8 cellular contexts compared by ENCODE assay signal in the genomic region with DNA sequence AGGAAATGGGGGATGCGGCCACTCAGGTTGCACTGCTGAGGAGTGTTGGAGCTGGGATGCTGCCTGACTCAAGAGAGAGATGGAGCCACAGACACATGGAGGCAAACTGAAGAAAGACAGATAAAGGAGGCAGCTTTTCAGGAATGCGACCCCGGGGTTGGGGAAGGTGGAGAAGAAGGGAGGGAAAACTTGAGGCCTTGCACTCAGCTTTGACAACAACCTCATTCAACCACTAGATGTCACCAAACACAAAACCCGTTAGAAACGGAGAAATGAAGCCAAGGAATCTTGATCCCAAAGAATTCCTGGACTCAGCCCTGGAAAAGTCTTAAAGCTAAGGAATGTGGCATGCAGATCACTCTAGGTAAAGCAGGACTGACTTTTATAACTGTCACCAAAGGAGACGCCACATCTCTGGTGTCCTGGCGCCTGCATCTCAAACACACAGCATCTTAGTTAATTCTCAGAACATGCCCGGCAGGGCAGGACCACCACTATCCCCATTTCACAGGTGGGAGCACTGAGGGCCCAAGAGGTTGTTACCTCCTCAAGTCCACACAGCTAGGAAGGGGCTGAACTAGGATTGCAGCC. TPM values are rescaled to one million over a fixed set of nuclear protein-coding genes. Genes with fewer than 3 reads are reported as not detected.
DNase-seq lines count a peak whose midpoint lies in the region; ATAC-seq and TF ChIP-seq lines count a peak whose summit lies in the region.

No MANE protein-coding gene starts in this region.

- TF ChIP-seq POLR2A in esophagus squamous epithelium (IDR thresholded peaks at IDR 0.05): no peak

- H3K9me2 ChIP-seq in PC-9 (ENCODE audit: insufficient read depth): no peaks in the 10 kb centered on the region

- peaks cover 9% of the 10 kb centered on the region for H3K9me3 Mint-ChIP-seq in nephron

- H3K4me2 ChIP-seq in PC-9: no peak overlapping the region

- H4K20me1 ChIP-seq in PC-9 (ENCODE audit: insufficient read depth): no peaks in the 10 kb centered on the region

- peaks cover 20% of the 10 kb centered on the region for H3F3A ChIP-seq in PC-9 (ENCODE audit: insufficient read depth, low read depth)

- no peak overlapping the region for H2AFZ ChIP-seq in PC-9

- TF ChIP-seq CTCF in A673 (conservative IDR thresholded peaks at IDR 0.05; ENCODE audit: low read depth, low read length): peak; percentile 77
- peak; percentile 63 for TF ChIP-seq CTCF in GM12875 (IDR thresholded peaks at IDR 0.05; ENCODE audit: borderline replicate concordance, insufficient read depth, low read depth, low read length)
- TF ChIP-seq CTCF in PC-9 (conservative IDR thresholded peaks at IDR 0.05): peak; percentile 84
- TF ChIP-seq CTCF in esophagus squamous epithelium (IDR thresholded peaks at IDR 0.05): peak in 5 of 6 experiments; percentile 64 to 79 (median 66)
- TF ChIP-seq CTCF in nephron (IDR thresholded peaks at IDR 0.05; ENCODE audit: unreplicated experiment in 3 of 3): peak; percentile 65 to 70 (median 69)

- H3K4me1 Mint-ChIP-seq in nephron: peaks cover 13% of the 10 kb centered on the region

- DNase-seq in A673 (ENCODE audit: low spot score) (peak; percentile 65), PC-9 (peak in 1 of 2 experiments; percentile 8), esophagus squamous epithelium (lab: John Stamatoyannopoulos, UW) (no peak)
- DNase-seq in activated effector memory CD4-positive, alpha-beta T cell treated with Interleukin-2 at 50 U/mL for 16 hours: no peak

- no peaks in the 10 kb centered on the region for H3K36me3 ChIP-seq in A673 (ENCODE audit: insufficient read depth, low read length, poor library complexity, severe bottlenecking)
- no peaks in the 10 kb centered on the region for H3K36me3 ChIP-seq in PC-9 (ENCODE audit: low read depth)
- no peaks in the 10 kb centered on the region for H3K36me3 ChIP-seq in esophagus squamous epithelium

- H3K4me1 ChIP-seq in A673 (ENCODE audit: insufficient read depth, low read length, poor library complexity, severe bottlenecking): peaks cover 18% of the 10 kb centered on the region
- H3K4me1 ChIP-seq in PC-9 (replicated peaks; ENCODE audit: insufficient read depth): peaks cover 25% of the 10 kb centered on the region
- peaks cover 7 to 53% (median 33%) of the 10 kb centered on the region in 3 donors for H3K4me1 ChIP-seq in esophagus squamous epithelium

- no peak for ATAC-seq in GM18907 (IDR thresholded peaks at IDR 0.05; ENCODE audit: unreplicated experiment)
- no peak for ATAC-seq in HG02970 (IDR thresholded peaks at IDR 0.05; ENCODE audit: low FRiP score, unreplicated experiment)

- CTCF ChIA-PET in A673 (lab: Charles Lee): interaction anchor here (0.9 to 1.1 kb wide), 4 partner anchors 10 to 183 kb away, joined by 3 to 4 read pairs (median 4); no protein-coding TSS in a partner anchor
- CTCF ChIA-PET in PC-9 (lab: Charles Lee): interaction anchor here (1.0 to 1.3 kb wide), 3 partner anchors 169 to 184 kb away, joined by 3 to 4 read pairs (median 3); no protein-coding TSS in a partner anchor

- H3K36me3 Mint-ChIP-seq in nephron (ENCODE audit: low read depth): peaks cover 10% of the 10 kb centered on the region

- POLR2A ChIA-PET in A673 (lab: Charles Lee; ENCODE audit: low non-redundant PET): interaction anchor here (0.7 kb wide), 1 partner anchor 10 kb away, joined by 3 read pairs; no protein-coding TSS in a partner anchor
- POLR2A ChIA-PET in PC-9 (lab: Charles Lee; ENCODE audit: unreplicated experiment): interaction anchor here (0.7 kb wide), 1 partner anchor 114 kb away, joined by 3 read pairs; no protein-coding TSS in a partner anchor

- no TSS peak for BruUV-seq in A673 (replicated peaks; lab: Mats Ljungman, UMichigan)
- no TSS peak for BruUV-seq in PC-9 (replicated peaks; lab: Mats Ljungman, UMichigan)

- H3K79me2 ChIP-seq in PC-9 (ENCODE audit: low read depth): no peaks in the 10 kb centered on the region

- H3K4me3 Mint-ChIP-seq in nephron: peak overlapping the region in 1 of 3 experiments; percentile 5

- WGBS in esophagus squamous epithelium, 2 donors: 27 to 42% methylated on average over 4 to 7 of the region's 8 CpGs

- H3K27me3 ChIP-seq in A673 (replicated peaks; ENCODE audit: insufficient read depth, low read depth, low read length, poor library complexity) (no peaks in the 10 kb centered on the region), PC-9 (ENCODE audit: insufficient read depth, low read depth) (no peaks in the 10 kb centered on the region), esophagus squamous epithelium (no peaks in the 10 kb centered on the region)

- no peak overlapping the region for H3K4me3 ChIP-seq in A673 (ENCODE audit: low read depth, low read length, poor library complexity, severe bottlenecking)
- no peak overlapping the region for H3K4me3 ChIP-seq in GM12875 (ENCODE audit: low read depth, low read length)
- no peak overlapping the region for H3K4me3 ChIP-seq in PC-9
- no peak overlapping the region for H3K4me3 ChIP-seq in esophagus squamous epithelium

- no peaks in the 10 kb centered on the region for H3K27me3 Mint-ChIP-seq in nephron (ENCODE audit: low read depth)

- H3K27ac ChIP-seq in A673 (ENCODE audit: low read depth, low read length, poor library complexity, severe bottlenecking) (no peak overlapping the region), PC-9 (no peak overlapping the region), esophagus squamous epithelium (peak overlapping the region in 2 of 4 donors; percentile 73 to 82)

- H3K27ac Mint-ChIP-seq in nephron: no peak overlapping the region

- no peaks in the 10 kb centered on the region for H3K9me3 ChIP-seq in A673 (ENCODE audit: low read depth, low read length, poor library complexity, severe bottlenecking)
- no peaks in the 10 kb centered on the region for H3K9me3 ChIP-seq in PC-9 (ENCODE audit: insufficient read depth, low read depth)
- H3K9me3 ChIP-seq in esophagus squamous epithelium: no peaks in the 10 kb centered on the region

- intact Hi-C loops in A673 (cut with micrococcal nuclease; ENCODE audit: unreplicated experiment) (loop anchor here (1.0 kb wide), 1 partner anchor 181 kb away; no protein-coding TSS in a partner anchor), PC-9 (cut with micrococcal nuclease; ENCODE audit: unreplicated experiment) (loop anchor here (1.0 to 5.0 kb wide), 3 partner anchors 165 to 300 kb away; no protein-coding TSS in a partner anchor), esophagus squamous epithelium (cut with DNase I) (loop anchor here (2.0 kb wide), 1 partner anchor 181 kb away; no protein-coding TSS in a partner anchor)

RNA-seq across cellular contexts. Expression of a gene that starts 59.6 kb away (rescaled TPM):
- 4.3 and 4.5 TPM in 2 replicates for total RNA-seq in A673 (2021)
- total RNA-seq in PC-9 (2021): 10.0 and 10.3 TPM in 2 replicates
- total RNA-seq in esophagus squamous epithelium: 10 to 100 TPM; 23.3 to 52.8 (median 34.8) TPM
